In the genomic region with DNA sequence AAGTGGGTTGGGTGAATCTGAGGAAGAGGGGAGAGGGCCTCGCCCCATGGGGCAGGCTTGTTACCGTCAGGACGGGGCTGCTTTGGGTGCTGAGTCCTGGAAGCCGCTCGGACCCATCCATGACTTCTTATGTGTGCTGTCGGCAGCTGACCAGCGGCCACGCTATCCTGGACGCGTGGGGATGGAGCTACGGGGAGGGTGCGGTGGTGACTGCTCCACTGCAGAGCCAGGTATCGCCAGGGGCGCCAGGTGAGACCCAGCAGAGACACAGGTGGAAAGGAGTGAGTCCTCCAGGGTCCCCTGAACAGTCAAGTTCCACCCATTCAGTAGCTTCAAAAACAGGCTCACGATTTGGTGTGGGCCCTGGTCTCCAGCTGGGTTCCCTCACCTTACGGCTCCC, we compare ENCODE assay signal across 40 cellular contexts.
"Had no signal": no experiment of that assay in that cellular context is flagged by ENCODE, and none has a peak within 500 bp of the region (broad histone marks: within the 10 kb centered on the region; RNA-seq: fewer than 3 reads in every experiment).

No MANE protein-coding gene starts in this region.

- DNase-seq: activated B cell treated with CpG ODN at 0.5 μM for 24 hours; activated CD4-positive, alpha-beta memory T cell treated with anti-CD3 and anti-CD28 coated beads for 36 hours; activated CD4-positive, alpha-beta T cell treated with anti-CD3 and anti-CD28 coated beads for 4 hours; activated CD4-positive, alpha-beta T cell treated with anti-CD3 and anti-CD28 coated beads, Interleukin-2, amount 10 ng/mL, durations not matched to agents 24 days and 14 days; activated CD4-positive, alpha-beta T cell treated with anti-CD3 and anti-CD28 coated beads, Interleukin-2, amount 50 U/mL, for 1 hour; activated CD4-positive, alpha-beta T cell treated with anti-CD3 and anti-CD28 coated beads, Interleukin-2, amount 50 U/mL, for 4 hours; activated CD4-positive, CD25-positive, alpha-beta regulatory T cell treated with anti-CD3 and anti-CD28 coated beads, Interleukin-2, amount 50 U/mL, for 72 hours; activated CD8-positive, alpha-beta memory T cell treated with anti-CD3 and anti-CD28 coated beads, Interleukin-2, amount 50 U/mL, for 4 hours; activated CD8-positive, alpha-beta T cell treated with anti-CD3 and anti-CD28 coated beads for 36 hours; activated effector memory CD4-positive, alpha-beta T cell treated with anti-CD3 and anti-CD28 coated beads, Interleukin-2, amount 50 U/mL, for 16 hours; activated gamma-delta T cell treated with Interleukin-2 at 50 U/mL for 16 hours; activated naive CD4-positive, alpha-beta T cell; activated naive CD4-positive, alpha-beta T cell treated with anti-CD3 and anti-CD28 coated beads for 36 hours; activated naive CD4-positive, alpha-beta T cell treated with anti-CD3 and anti-CD28 coated beads, Interleukin-2, amount 50 U/mL, for 16 hours; activated naive CD8-positive, alpha-beta T cell treated with anti-CD3 and anti-CD28 coated beads for 36 hours; activated T-cell treated with anti-CD3 and anti-CD28 coated beads for 4 hours; activated T-cell treated with anti-CD3 and anti-CD28 coated beads, Interleukin-2, amount 50 U/mL, for 1 hour; activated T-cell treated with anti-CD3 and anti-CD28 coated beads, Interleukin-2, amount 50 U/mL, for 4 hours; activated T-cell treated with anti-CD3 and anti-CD28 coated beads, Interleukin-2, amount 50 U/mL, for 72 hours; amniotic stem cell; aorta; body of pancreas; brain microvascular endothelial cell; caudate nucleus; cerebellar nuclear complex; T-helper 1 cell; T-helper 2 cell; T-helper 9 cell had no signal

- H3K36me3 Mint-ChIP-seq: activated CD4-positive, alpha-beta memory T cell treated with anti-CD3 and anti-CD28 coated beads for 36 hours; activated naive CD4-positive, alpha-beta T cell treated with anti-CD3 and anti-CD28 coated beads, Interleukin-2, amount 50 U/mL, for 72 hours; activated naive CD8-positive, alpha-beta T cell treated with anti-CD3 and anti-CD28 coated beads for 36 hours had no signal

- H3K27me3 Mint-ChIP-seq: activated CD4-positive, alpha-beta memory T cell treated with anti-CD3 and anti-CD28 coated beads for 36 hours; activated CD4-positive, alpha-beta T cell treated with anti-CD3 and anti-CD28 coated beads, Interleukin-2, amount 10 ng/mL, durations not matched to agents 24 days and 14 days; activated CD8-positive, alpha-beta T cell treated with anti-CD3 and anti-CD28 coated beads for 36 hours; activated naive CD8-positive, alpha-beta T cell treated with anti-CD3 and anti-CD28 coated beads for 36 hours; activated T-helper 17 cell treated with anti-CD3 and anti-CD28 coated beads, Interleukin-2, amount 50 U/mL, for 72 hours had no signal

- H3K27ac Mint-ChIP-seq: activated B cell treated with CpG ODN at 0.5 μM for 24 hours; activated CD4-positive, alpha-beta memory T cell treated with anti-CD3 and anti-CD28 coated beads for 36 hours; activated CD4-positive, alpha-beta T cell treated with anti-CD3 and anti-CD28 coated beads, Interleukin-2, amount 10 ng/mL, durations not matched to agents 24 days and 14 days; activated CD8-positive, alpha-beta T cell treated with anti-CD3 and anti-CD28 coated beads for 36 hours; activated naive CD4-positive, alpha-beta T cell treated with anti-CD3 and anti-CD28 coated beads for 36 hours; activated naive CD4-positive, alpha-beta T cell treated with anti-CD3 and anti-CD28 coated beads, Interleukin-2, amount 50 U/mL, for 72 hours; activated naive CD8-positive, alpha-beta T cell treated with anti-CD3 and anti-CD28 coated beads for 36 hours; activated T-cell treated with anti-CD3 and anti-CD28 coated beads, Interleukin-2, amount 50 U/mL, for 72 hours; activated T-helper 1 cell treated with anti-CD3 and anti-CD28 coated beads, Interleukin-12 subunit alpha, Interleukin-12 subunit beta, Interleukin-2, Interleukin-4 antibody, amounts not matched to agents 30 ng/mL and 10 ng/mL and 1 ng/mL, durations not matched to agents 14 hours and 24 hours and 36 hours; activated T-helper 17 cell treated with anti-CD3 and anti-CD28 coated beads, Interleukin-2, amount 50 U/mL, for 72 hours; T-helper 1 cell treated with Interleukin-12 subunit alpha and Interleukin-12 subunit beta and Interleukin-4 antibody, amounts not matched to agents 30 μg/mL and 1 μg/mL, for 36 hours; T-helper 2 cell treated with Interferon-gamma antibody and Interleukin-4, amounts not matched to agents 5 μg/mL and 100 μg/mL, for 36 hours had no signal

- H3K27me3 ChIP-seq: adrenal gland, body of pancreas, brain microvascular endothelial cell, breast epithelium, cardiac muscle cell had no signal

- H3K27ac ChIP-seq: adrenal gland, body of pancreas, brain microvascular endothelial cell, breast epithelium, cardiac muscle cell, VCaP had no signal

- H3K4me1 Mint-ChIP-seq: activated B cell treated with CpG ODN at 0.5 μM for 24 hours; activated CD4-positive, alpha-beta T cell treated with anti-CD3 and anti-CD28 coated beads, Interleukin-2, amount 10 ng/mL, durations not matched to agents 24 days and 14 days; activated naive CD8-positive, alpha-beta T cell treated with anti-CD3 and anti-CD28 coated beads for 36 hours; activated T-helper 17 cell treated with anti-CD3 and anti-CD28 coated beads, Interleukin-2, amount 50 U/mL, for 72 hours; central memory CD8-positive, alpha-beta T cell had no signal

- H3K4me1 ChIP-seq: adrenal gland, body of pancreas, breast epithelium had no signal

- H3K4me3 Mint-ChIP-seq: activated B cell treated with CpG ODN at 0.5 μM for 24 hours; activated CD4-positive, alpha-beta memory T cell treated with anti-CD3 and anti-CD28 coated beads for 36 hours; activated CD4-positive, alpha-beta T cell treated with anti-CD3 and anti-CD28 coated beads, Interleukin-2, amount 10 ng/mL, durations not matched to agents 24 days and 14 days; activated CD8-positive, alpha-beta T cell treated with anti-CD3 and anti-CD28 coated beads for 36 hours; activated naive CD4-positive, alpha-beta T cell treated with anti-CD3 and anti-CD28 coated beads for 36 hours; activated naive CD8-positive, alpha-beta T cell treated with anti-CD3 and anti-CD28 coated beads for 36 hours; activated T-cell treated with anti-CD3 and anti-CD28 coated beads, Interleukin-2, amount 50 U/mL, for 4 hours; activated T-cell treated with anti-CD3 and anti-CD28 coated beads, Interleukin-2, amount 50 U/mL, for 72 hours; activated T-helper 1 cell treated with anti-CD3 and anti-CD28 coated beads, Interleukin-12 subunit alpha, Interleukin-12 subunit beta, Interleukin-2, Interleukin-4 antibody, amounts not matched to agents 30 ng/mL and 10 ng/mL and 1 ng/mL, durations not matched to agents 14 hours and 24 hours and 36 hours; activated T-helper 17 cell treated with anti-CD3 and anti-CD28 coated beads, Interleukin-2, amount 50 U/mL, for 72 hours; central memory CD8-positive, alpha-beta T cell; T-helper 1 cell treated with Interleukin-12 subunit alpha and Interleukin-12 subunit beta and Interleukin-4 antibody, amounts not matched to agents 30 μg/mL and 1 μg/mL, for 36 hours; T-helper 2 cell treated with Interferon-gamma antibody and Interleukin-4, amounts not matched to agents 5 μg/mL and 100 μg/mL, for 36 hours had no signal

- H3K36me3 ChIP-seq: adrenal gland, brain microvascular endothelial cell, breast epithelium, cardiac muscle cell had no signal

- FAIRE-seq: astrocyte, TTC549 had no signal

- H3K9me3 ChIP-seq: adrenal gland, body of pancreas, breast epithelium had no signal

- H3K4me3 ChIP-seq: adrenal gland, body of pancreas, breast epithelium, cardiac muscle cell had no signal

- H3K9me3 Mint-ChIP-seq: activated B cell treated with CpG ODN at 0.5 μM for 24 hours; activated CD4-positive, alpha-beta memory T cell treated with anti-CD3 and anti-CD28 coated beads for 36 hours; activated CD4-positive, alpha-beta T cell treated with anti-CD3 and anti-CD28 coated beads, Interleukin-2, amount 10 ng/mL, durations not matched to agents 24 days and 14 days; activated CD8-positive, alpha-beta T cell treated with anti-CD3 and anti-CD28 coated beads for 36 hours; activated naive CD4-positive, alpha-beta T cell treated with anti-CD3 and anti-CD28 coated beads for 36 hours; activated naive CD4-positive, alpha-beta T cell treated with anti-CD3 and anti-CD28 coated beads, Interleukin-2, amount 50 U/mL, for 72 hours; activated naive CD8-positive, alpha-beta T cell treated with anti-CD3 and anti-CD28 coated beads for 36 hours; activated T-cell treated with anti-CD3 and anti-CD28 coated beads, Interleukin-2, amount 50 U/mL, for 4 hours; activated T-cell treated with anti-CD3 and anti-CD28 coated beads, Interleukin-2, amount 50 U/mL, for 72 hours; activated T-helper 1 cell treated with anti-CD3 and anti-CD28 coated beads, Interleukin-12 subunit alpha, Interleukin-12 subunit beta, Interleukin-2, Interleukin-4 antibody, amounts not matched to agents 30 ng/mL and 10 ng/mL and 1 ng/mL, durations not matched to agents 14 hours and 24 hours and 36 hours; activated T-helper 17 cell treated with anti-CD3 and anti-CD28 coated beads, Interleukin-2, amount 50 U/mL, for 72 hours; central memory CD8-positive, alpha-beta T cell; T-helper 1 cell treated with Interleukin-12 subunit alpha and Interleukin-12 subunit beta and Interleukin-4 antibody, amounts not matched to agents 30 μg/mL and 1 μg/mL, for 36 hours; T-helper 2 cell treated with Interferon-gamma antibody and Interleukin-4, amounts not matched to agents 5 μg/mL and 100 μg/mL, for 36 hours had no signal
